ENCODE assay signal across 20 cellular contexts in the genomic region with DNA sequence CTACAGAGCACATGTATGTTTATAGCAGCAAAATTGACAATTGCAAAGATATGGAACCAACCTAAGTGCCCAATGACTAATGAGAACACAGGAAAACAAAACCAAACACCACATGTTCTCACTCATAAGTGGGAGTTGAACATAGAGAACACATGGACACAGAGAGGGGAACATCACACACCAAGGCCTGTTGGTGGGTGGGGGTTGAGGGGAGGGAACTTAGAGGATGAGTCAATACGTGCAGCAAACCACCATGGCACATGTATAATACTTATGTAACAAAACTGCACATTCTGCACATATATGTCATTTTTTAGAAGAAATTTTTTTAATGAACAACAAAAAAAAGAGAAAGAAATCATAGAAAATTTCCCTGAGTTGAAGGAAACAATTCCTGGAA. TPM values are rescaled to one million over a fixed set of nuclear protein-coding genes. Genes with fewer than 3 reads are reported as not detected.
DNase-seq lines count a peak whose midpoint lies in the region; ATAC-seq and FAIRE-seq lines count a peak whose summit lies in the region.
"Had no signal": no experiment of that assay in that cellular context is flagged by ENCODE, and none has a peak within 500 bp of the region (broad histone marks: within the 10 kb centered on the region; RNA-seq: fewer than 3 reads in every experiment).

No MANE protein-coding gene starts in this region.

- FAIRE-seq in urothelium cell line (lab: Jason Lieb, UNC), result no peak
- FAIRE-seq: G401.6, GM12892 had no signal

- H3K9me3 Mint-ChIP-seq in activated CD4-positive, alpha-beta memory T cell treated with anti-CD3 and anti-CD28 coated beads for 36 hours, result peaks cover 24% of the 10 kb centered on the region
- peaks cover 21% of the 10 kb centered on the region for H3K9me3 Mint-ChIP-seq in activated CD4-positive, alpha-beta memory T cell treated with anti-CD3 and anti-CD28 coated beads, Interleukin-2, amount 10 ng/mL, durations not matched to agents 7 days and 5 days
- peaks cover 0 to 21% (median 2%) of the 10 kb centered on the region in 9 donors for H3K9me3 Mint-ChIP-seq in naive thymus-derived CD8-positive, alpha-beta T cell
- H3K9me3 Mint-ChIP-seq in immature natural killer cell, result no peaks in the 10 kb centered on the region

- intact Hi-C loops in activated CD4-positive, alpha-beta memory T cell treated with anti-CD3 and anti-CD28 coated beads for 36 hours (cut with micrococcal nuclease), result loop anchor here (10.0 kb wide), 5 partner anchors 357 to 1473 kb away; a partner anchor contains a TSS

- POLR2A ChIA-PET in activated CD4-positive, alpha-beta memory T cell treated with anti-CD3 and anti-CD28 coated beads for 36 hours (lab: Charles Lee), result no interaction called here
- POLR2A ChIA-PET in activated CD4-positive, alpha-beta memory T cell treated with anti-CD3 and anti-CD28 coated beads, Interleukin-2, amount 10 ng/mL, durations not matched to agents 7 days and 5 days (lab: Charles Lee), result no interaction called here
- POLR2A ChIA-PET in naive thymus-derived CD8-positive, alpha-beta T cell (lab: Charles Lee), result interaction anchor here (0.7 kb wide), 1 partner anchor 9 kb away, joined by 3 read pairs; no protein-coding TSS in a partner anchor

- CTCF ChIA-PET in activated CD4-positive, alpha-beta memory T cell treated with anti-CD3 and anti-CD28 coated beads for 36 hours (lab: Charles Lee), result no interaction called here
- CTCF ChIA-PET in activated CD4-positive, alpha-beta memory T cell treated with anti-CD3 and anti-CD28 coated beads, Interleukin-2, amount 10 ng/mL, durations not matched to agents 7 days and 5 days (lab: Charles Lee), result no interaction called here

- peaks cover 26% of the 10 kb centered on the region for H3K4me1 Mint-ChIP-seq in activated CD4-positive, alpha-beta memory T cell treated with anti-CD3 and anti-CD28 coated beads for 36 hours (ENCODE audit: low read depth)
- H3K4me1 Mint-ChIP-seq in activated CD4-positive, alpha-beta memory T cell treated with anti-CD3 and anti-CD28 coated beads, Interleukin-2, amount 10 ng/mL, durations not matched to agents 7 days and 5 days, result peaks cover 21% of the 10 kb centered on the region
- peaks cover 7 to 41% (median 14%) of the 10 kb centered on the region in 4 donors for H3K4me1 Mint-ChIP-seq in naive thymus-derived CD8-positive, alpha-beta T cell
- peaks cover 6 to 14% of the 10 kb centered on the region in 2 donors for H3K4me1 Mint-ChIP-seq in immature natural killer cell

- peaks cover 18% of the 10 kb centered on the region for H3K36me3 Mint-ChIP-seq in activated CD4-positive, alpha-beta memory T cell treated with anti-CD3 and anti-CD28 coated beads for 36 hours
- peaks cover 12% of the 10 kb centered on the region for H3K36me3 Mint-ChIP-seq in activated CD4-positive, alpha-beta memory T cell treated with anti-CD3 and anti-CD28 coated beads, Interleukin-2, amount 10 ng/mL, durations not matched to agents 7 days and 5 days (ENCODE audit: low read depth)
- peaks cover 2 to 18% (median 15%) of the 10 kb centered on the region in 3 donors for H3K36me3 Mint-ChIP-seq in naive thymus-derived CD8-positive, alpha-beta T cell
- no peaks in the 10 kb centered on the region for H3K36me3 Mint-ChIP-seq in immature natural killer cell

- no peaks in the 10 kb centered on the region for H3K27me3 Mint-ChIP-seq in activated CD4-positive, alpha-beta memory T cell treated with anti-CD3 and anti-CD28 coated beads for 36 hours
- no peaks in the 10 kb centered on the region for H3K27me3 Mint-ChIP-seq in activated CD4-positive, alpha-beta memory T cell treated with anti-CD3 and anti-CD28 coated beads, Interleukin-2, amount 10 ng/mL, durations not matched to agents 7 days and 5 days
- H3K27me3 Mint-ChIP-seq in naive thymus-derived CD8-positive, alpha-beta T cell, result no peaks in the 10 kb centered on the region
- peaks cover 0 to 5% (median 4%) of the 10 kb centered on the region in 3 donors for H3K27me3 Mint-ChIP-seq in immature natural killer cell (ENCODE audit: low read depth in 3 of 3)

- H3K27ac Mint-ChIP-seq in activated CD4-positive, alpha-beta memory T cell treated with anti-CD3 and anti-CD28 coated beads for 36 hours, result no peak overlapping the region
- no peak overlapping the region for H3K27ac Mint-ChIP-seq in activated CD4-positive, alpha-beta memory T cell treated with anti-CD3 and anti-CD28 coated beads, Interleukin-2, amount 10 ng/mL, durations not matched to agents 7 days and 5 days
- peak overlapping the region in 3 of 10 donors; percentile 26 to 52 (median 27) for H3K27ac Mint-ChIP-seq in naive thymus-derived CD8-positive, alpha-beta T cell
- peak overlapping the region in 1 of 6 donors; percentile 13 for H3K27ac Mint-ChIP-seq in immature natural killer cell
- H3K27ac Mint-ChIP-seq: H9 had no signal

- peak; percentile 32 for DNase-seq in activated CD4-positive, alpha-beta memory T cell treated with anti-CD3 and anti-CD28 coated beads for 36 hours
- DNase-seq in activated CD4-positive, alpha-beta memory T cell treated with anti-CD3 and anti-CD28 coated beads, Interleukin-2, amount 10 ng/mL, durations not matched to agents 7 days and 5 days, result no peak
- DNase-seq in CD1c-positive myeloid dendritic cell (ENCODE audit: extremely low spot score) (peak; percentile 19), RPMI7951 (ENCODE audit: low read depth) (peak; percentile 32), iris pigment epithelial cell (ENCODE audit: low read depth) (peak; percentile 16), urothelium cell line (ENCODE audit: low spot score) (no peak), immature natural killer cell (no peak)
- DNase-seq in naive thymus-derived CD8-positive, alpha-beta T cell, result no peak
- DNase-seq: activated CD8-positive, alpha-beta memory T cell treated with anti-CD3 and anti-CD28 coated beads, Interleukin-2, amount 50 U/mL, for 48 hours; aorta; cortex of kidney; H9; heart left ventricle; NCI-H1930; NCI-H510A treated with DMSO at 0.1 percent for 48 hours; PC-9; right cardiac atrium; upper lobe of left lung had no signal

- no peak for ATAC-seq in naive thymus-derived CD8-positive, alpha-beta T cell
- ATAC-seq: heart left ventricle, right cardiac atrium had no signal

- no peak overlapping the region for H3K4me3 Mint-ChIP-seq in activated CD4-positive, alpha-beta memory T cell treated with anti-CD3 and anti-CD28 coated beads for 36 hours
- no peak overlapping the region for H3K4me3 Mint-ChIP-seq in activated CD4-positive, alpha-beta memory T cell treated with anti-CD3 and anti-CD28 coated beads, Interleukin-2, amount 10 ng/mL, durations not matched to agents 7 days and 5 days
- H3K4me3 Mint-ChIP-seq in naive thymus-derived CD8-positive, alpha-beta T cell, result no peak overlapping the region
- H3K4me3 Mint-ChIP-seq in immature natural killer cell, result no peak overlapping the region
- H3K4me3 Mint-ChIP-seq: H9 had no signal

RNA-seq across cellular contexts. Expression of a gene that starts 3.9 kb away (rescaled TPM):
- 1 to 10 TPM; 6.4 to 8.5 TPM for total RNA-seq in activated CD4-positive, alpha-beta memory T cell treated with anti-CD3 and anti-CD28 coated beads for 36 hours
- total RNA-seq in activated CD4-positive, alpha-beta memory T cell treated with anti-CD3 and anti-CD28 coated beads, Interleukin-2, amount 10 ng/mL, durations not matched to agents 7 days and 5 days, result 1 to 10 TPM; 4.3 to 5.1 TPM
- total RNA-seq in RPMI7951 (2014; rRNA removed; shearing (Covaris generic)), result 6.6 and 7.1 TPM in 2 replicates
- 10 to 100 TPM; 16.4 to 16.5 TPM for total RNA-seq in naive thymus-derived CD8-positive, alpha-beta T cell
- 1 to 10 TPM; 4.6 to 8.4 (median 7.9) TPM for polyA plus RNA-seq in naive thymus-derived CD8-positive, alpha-beta T cell
- 10 to 100 TPM in 1 of 3 donors, 1 to 10 TPM in 2; 5.7 to 12.8 (median 7.9) TPM for polyA plus RNA-seq in immature natural killer cell

Comparison
In these comparisons a context has a peak if more than half of its experiments do, and no peak if none do; other contexts are left out.
1. DNase-seq: peak in activated CD4-positive, alpha-beta memory T cell treated with anti-CD3 and anti-CD28 coated beads for 36 hours (single experiment), CD1c-positive myeloid dendritic cell (single experiment), RPMI7951 (single experiment) and iris pigment epithelial cell (single experiment); none in activated CD4-positive, alpha-beta memory T cell treated with anti-CD3 and anti-CD28 coated beads, Interleukin-2, amount 10 ng/mL, durations not matched to agents 7 days and 5 days (single experiment), urothelium cell line (single experiment), naive thymus-derived CD8-positive, alpha-beta T cell (0 of 10) and immature natural killer cell (0 of 3).